In the genomic region with DNA sequence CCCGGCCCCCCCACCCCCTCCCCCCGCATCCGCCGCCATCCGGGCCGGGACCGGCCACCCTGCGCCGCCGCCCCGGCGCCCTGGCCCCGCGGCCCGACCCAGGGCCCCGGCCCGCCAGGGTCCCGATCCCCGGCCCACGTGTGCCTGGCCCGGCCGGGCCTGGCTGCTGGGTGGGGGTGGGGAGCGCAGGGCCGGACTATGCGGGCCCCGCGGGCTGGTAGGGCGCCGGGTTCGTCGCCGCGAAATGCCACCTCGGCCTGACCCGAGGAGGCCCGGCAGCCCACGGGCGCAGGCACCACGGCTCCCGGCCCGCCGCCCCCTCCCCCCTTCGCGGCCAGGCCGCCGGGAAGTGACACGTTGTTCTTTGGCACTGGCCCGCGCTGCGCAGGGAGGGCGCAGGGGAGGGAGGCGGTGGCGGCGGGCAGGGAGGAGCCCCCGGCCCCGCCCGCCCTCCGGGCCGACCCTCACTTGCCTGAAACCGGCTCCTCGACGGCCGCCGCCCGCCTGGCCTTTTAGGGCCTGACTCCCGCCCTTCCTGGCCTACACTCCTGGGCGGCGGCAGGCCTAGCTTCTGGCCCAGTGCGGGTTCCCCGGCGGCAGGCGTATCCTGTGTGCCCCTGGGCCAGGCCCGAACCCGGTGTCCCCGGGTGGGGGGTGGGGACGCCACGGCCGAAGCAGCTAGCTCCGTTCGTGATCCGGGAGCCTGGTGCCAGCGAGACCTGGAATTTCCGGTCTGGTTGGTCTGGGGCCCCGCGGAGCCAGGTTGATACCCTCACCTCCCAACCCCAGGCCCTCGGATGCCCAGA, we compare ENCODE assay signal across 8 cellular contexts. TPM values are rescaled to one million over a fixed set of nuclear protein-coding genes. Genes with fewer than 3 reads are reported as not detected.
DNase-seq lines count a peak whose midpoint lies in the region; ATAC-seq and TF ChIP-seq lines count a peak whose summit lies in the region.

No MANE protein-coding gene starts in this region.

- H3K4me1 ChIP-seq in testis, result peaks cover 35% of the 10 kb centered on the region

- peak; percentile 28 for ATAC-seq in GM18858 (IDR thresholded peaks at IDR 0.05; ENCODE audit: unreplicated experiment)
- peak; percentile 44 for ATAC-seq in HG03045 (IDR thresholded peaks at IDR 0.05; ENCODE audit: unreplicated experiment)
- peak; percentile 55 to 66 for ATAC-seq in naive thymus-derived CD8-positive, alpha-beta T cell

- WGBS in testis, 2 donors, result 0% methylated on average over 63 of the region's 86 CpGs; no CpG with 5 or more reads in 1 of the 2 donors

- no peaks in the 10 kb centered on the region for H3K27me3 ChIP-seq in AG04450 (ENCODE audit: control insufficient read depth, insufficient read depth, low read length)
- H3K27me3 ChIP-seq in testis, result no peaks in the 10 kb centered on the region

- DNase-seq in AG04450 (ENCODE audit: low read depth, low spot score), result no peak
- peak; percentile 59 to 80 for DNase-seq in NOMO-1 (lab: John Stamatoyannopoulos, UW; ENCODE audit: unreplicated experiment in 2 of 2)
- DNase-seq in activated T-helper 1 cell treated with Interleukin-2 at 50 U/mL for 16 hours (ENCODE audit: low read depth), result peak; percentile 60
- DNase-seq in fibroblast of gingiva (ENCODE audit: low read depth), result peak; percentile 91
- DNase-seq in naive thymus-derived CD8-positive, alpha-beta T cell, result peak; percentile 57 to 85 (median 71)
- DNase-seq in testis, result peak; percentile 81

- POLR2A ChIA-PET in AG04450 (lab: Yijun Ruan, JAX), result interaction anchor here (0.9 to 1.6 kb wide), 5 partner anchors 11 to 65 kb away, joined by 3 to 7 read pairs (median 3); a partner anchor contains a TSS
- POLR2A ChIA-PET in naive thymus-derived CD8-positive, alpha-beta T cell (lab: Charles Lee), result interaction anchor here (0.6 to 1.3 kb wide), 8 partner anchors 9 to 679 kb away, joined by 3 to 6 read pairs (median 3); a partner anchor contains a TSS

- H3K27ac Mint-ChIP-seq in naive thymus-derived CD8-positive, alpha-beta T cell, result peak overlapping the region in 9 of 10 donors; percentile 63 to 96 (median 93)

- no peaks in the 10 kb centered on the region for H3K27me3 Mint-ChIP-seq in naive thymus-derived CD8-positive, alpha-beta T cell

- H3K36me3 ChIP-seq in testis (ENCODE audit: low read depth, missing control alignments), result no peaks in the 10 kb centered on the region

- intact Hi-C loops in testis (cut with DNase I; ENCODE audit: low total_unique reads), result loop anchor here (10.0 kb wide), 1 partner anchor 50 kb away; a partner anchor contains a TSS

- H3K36me3 Mint-ChIP-seq in naive thymus-derived CD8-positive, alpha-beta T cell, result peaks cover 0 to 31% (median 0%) of the 10 kb centered on the region in 3 donors

- peak overlapping the region; percentile 77 to 93 (median 84) for H3K4me3 Mint-ChIP-seq in naive thymus-derived CD8-positive, alpha-beta T cell

- no peak for TF ChIP-seq POLR2A in testis (IDR thresholded peaks at IDR 0.05)

- H3K9me3 Mint-ChIP-seq in naive thymus-derived CD8-positive, alpha-beta T cell, result no peaks in the 10 kb centered on the region

- peak overlapping the region; percentile 77 for H3K27ac ChIP-seq in AG04450 (ENCODE audit: low read depth, low read length)
- H3K27ac ChIP-seq in testis, result peak overlapping the region; percentile 94 to 98

- CTCF ChIA-PET in AG04450 (lab: Charles Lee), result no interaction called here

- H3K4me1 Mint-ChIP-seq in naive thymus-derived CD8-positive, alpha-beta T cell, result peaks cover 20 to 40% (median 35%) of the 10 kb centered on the region in 4 donors

- H3K4me3 ChIP-seq in AG04450 (ENCODE audit: low read depth, low read length) (peak overlapping the region; percentile 90), testis (peak overlapping the region; percentile 82 to 85)

- TF ChIP-seq CTCF in AG04450 (IDR thresholded peaks at IDR 0.05; ENCODE audit: low read depth, low read length) (no peak), testis (IDR thresholded peaks at IDR 0.05) (no peak)

- H3K9me3 ChIP-seq in AG04450 (ENCODE audit: control insufficient read depth, insufficient read depth, low read length), result peaks cover 3% of the 10 kb centered on the region; the same call in 1 of the 2 replicates
- no peaks in the 10 kb centered on the region for H3K9me3 ChIP-seq in testis

RNA-seq across cellular contexts. Expression of a gene that starts 0.5 kb away (rescaled TPM):
- 191 and 224 TPM in 2 replicates for polyA plus RNA-seq in AG04450 (2011; rRNA removed)
- 269 and 272 TPM in 2 replicates for polyA minus RNA-seq in AG04450 (2011; rRNA and poly(A)+ RNA removed)
- 100 to 1,000 TPM; 220 to 229 TPM for total RNA-seq in naive thymus-derived CD8-positive, alpha-beta T cell
- 10 to 100 TPM; 13.6 to 44.6 (median 21.1) TPM for polyA plus RNA-seq in naive thymus-derived CD8-positive, alpha-beta T cell
- total RNA-seq in testis, result 100 to 1,000 TPM; 295 TPM
- 255 TPM for polyA plus RNA-seq in testis (ENCODE audit: insufficient read depth, low read depth, low replicate concordance)

RNA-seq across cellular contexts. Expression of a gene that starts 15.9 kb away (rescaled TPM):
- 318 and 363 TPM in 2 replicates for polyA plus RNA-seq in AG04450 (2011; rRNA removed)
- polyA minus RNA-seq in AG04450 (2011; rRNA and poly(A)+ RNA removed), result 639 and 713 TPM in 2 replicates
- total RNA-seq in naive thymus-derived CD8-positive, alpha-beta T cell, result 100 to 1,000 TPM; 135 to 150 TPM
- 100 to 1,000 TPM; 167 to 183 (median 178) TPM for polyA plus RNA-seq in naive thymus-derived CD8-positive, alpha-beta T cell
- 100 to 1,000 TPM; 289 to 339 TPM for total RNA-seq in testis
- polyA plus RNA-seq in testis (ENCODE audit: insufficient read depth, low read depth, low replicate concordance), result 379 TPM

RNA-seq across cellular contexts. Expression of a gene that starts 22.5 kb away (rescaled TPM):
- polyA plus RNA-seq in AG04450 (2011; rRNA removed) (8.5 and 9.3 TPM in 2 replicates), testis (ENCODE audit: insufficient read depth, low read depth, low replicate concordance) (28.1 TPM)
- polyA minus RNA-seq in AG04450 (2011; rRNA and poly(A)+ RNA removed), result 13.3 and 13.7 TPM in 2 replicates
- total RNA-seq in naive thymus-derived CD8-positive, alpha-beta T cell, result 1 to 10 TPM; 7.7 to 9.0 TPM
- polyA plus RNA-seq in naive thymus-derived CD8-positive, alpha-beta T cell, result 1 to 10 TPM in 2 of 3 donors, under 1 TPM in 1; 0.98 to 1.8 (median 1.0) TPM
- 10 to 100 TPM; 75.9 to 77.2 TPM for total RNA-seq in testis

RNA-seq across cellular contexts. Expression of a gene that starts 39.1 kb away (rescaled TPM):
- polyA plus RNA-seq in AG04450 (2011; rRNA removed), result not detected in 2 replicates
- not detected in 2 replicates for polyA minus RNA-seq in AG04450 (2011; rRNA and poly(A)+ RNA removed)
- not detected for total RNA-seq in naive thymus-derived CD8-positive, alpha-beta T cell
- not detected for polyA plus RNA-seq in naive thymus-derived CD8-positive, alpha-beta T cell
- 1 to 10 TPM; 1.4 TPM for total RNA-seq in testis
- polyA plus RNA-seq in testis (ENCODE audit: insufficient read depth, low read depth, low replicate concordance), result 1.1 TPM

RNA-seq across cellular contexts. Expression of a gene that starts 46.5 kb away (rescaled TPM):
- polyA plus RNA-seq in AG04450 (2011; rRNA removed) (1.7 and 2.1 TPM in 2 replicates), testis (ENCODE audit: insufficient read depth, low read depth, low replicate concordance) (46.7 TPM)
- polyA minus RNA-seq in AG04450 (2011; rRNA and poly(A)+ RNA removed), result 6.6 and 7.0 TPM in 2 replicates
- 1 to 10 TPM; 5.2 to 6.3 TPM for total RNA-seq in naive thymus-derived CD8-positive, alpha-beta T cell
- polyA plus RNA-seq in naive thymus-derived CD8-positive, alpha-beta T cell, result 1 to 10 TPM in 1 of 3 donors, under 1 TPM in 2; 0.12 to 1.1 (median 0.28) TPM
- 100 to 1,000 TPM in 1 of 2 donors, 10 to 100 TPM in 1; 98.2 to 118 TPM for total RNA-seq in testis
